ENCODE assay signal across 13 cellular contexts in genomic region chr19:29927944-29928669, GRCh38. TPM values are rescaled to one million over a fixed set of nuclear protein-coding genes. Genes with fewer than 3 reads are reported as not detected.
DNase-seq lines count a peak whose midpoint lies in the region; ATAC-seq and TF ChIP-seq lines count a peak whose summit lies in the region.
"Had no signal": no experiment of that assay in that cellular context is flagged by ENCODE, and none has a peak within 500 bp of the region (broad histone marks: within the 10 kb centered on the region; RNA-seq: fewer than 3 reads in every experiment).

No MANE protein-coding gene starts in this region.

- no peak overlapping the region for H3K4me3 ChIP-seq in left ventricle myocardium inferior
- H3K4me3 ChIP-seq: tibial artery had no signal

- no peaks in the 10 kb centered on the region for H3K36me3 ChIP-seq in left ventricle myocardium inferior
- H3K36me3 ChIP-seq: tibial artery had no signal

- no peaks in the 10 kb centered on the region for H3K4me1 ChIP-seq in left ventricle myocardium inferior
- H3K4me1 ChIP-seq: tibial artery had no signal

- intact Hi-C loops in left ventricle myocardium inferior (cut with micrococcal nuclease), result no loop called here

- no peak for TF ChIP-seq CTCF in left ventricle myocardium inferior (IDR thresholded peaks at IDR 0.05; ENCODE audit: borderline replicate concordance)

- no peaks in the 10 kb centered on the region for H3K9me3 ChIP-seq in left ventricle myocardium inferior (replicated peaks)
- H3K9me3 ChIP-seq: tibial artery had no signal

- peaks cover 19% of the 10 kb centered on the region for H3K27me3 ChIP-seq in left ventricle myocardium inferior (ENCODE audit: low read depth)

- DNase-seq in NCI-H69 (lab: John Stamatoyannopoulos, UW) (peak; percentile 16), mesenteric fat pad (ENCODE audit: low spot score) (peak; percentile 59), left ventricle myocardium inferior (no peak), NCI-H1105 (lab: John Stamatoyannopoulos, UW) (no peak)
- no peak for DNase-seq in activated effector memory CD4-positive, alpha-beta T cell treated with Interleukin-2 at 50 U/mL for 16 hours
- DNase-seq: activated CD4-positive, alpha-beta T cell treated with anti-CD3 and anti-CD28 coated beads, Interleukin-2, amount 50 U/mL, for 1 hour; naive B cell; stimulated activated CD4-positive, alpha-beta T cell treated with anti-CD3 and anti-CD28 coated beads, Interleukin-4, amount 100 ng/mL, for 1 hour; tibial artery had no signal

- no peak overlapping the region for H3K27ac ChIP-seq in left ventricle myocardium inferior (replicated peaks)
- H3K27ac ChIP-seq: RWPE1, tibial artery had no signal

- ATAC-seq in GM18499 (IDR thresholded peaks at IDR 0.05; ENCODE audit: insufficient read depth, unreplicated experiment) (peak; percentile 46), GM21717 (IDR thresholded peaks at IDR 0.05; ENCODE audit: unreplicated experiment) (peak; percentile 41), HG03135 (IDR thresholded peaks at IDR 0.05; ENCODE audit: unreplicated experiment) (no peak)

RNA-seq across cellular contexts. Expression of gene URI1, which starts 13.9 kb away (rescaled TPM):
- total RNA-seq in mesenteric fat pad (56.2 TPM), left ventricle myocardium inferior (43.0 TPM)

Comparison
In these comparisons a context has a peak if more than half of its experiments do, and no peak if none do; other contexts are left out.
1. DNase-seq: peak in NCI-H69 (single experiment) and mesenteric fat pad (single experiment); none in activated effector memory CD4-positive, alpha-beta T cell treated with Interleukin-2 at 50 U/mL for 16 hours (single experiment), left ventricle myocardium inferior (single experiment) and NCI-H1105 (single experiment).